Comparison of ENCODE assay signal across 16 cellular contexts in the genomic region with DNA sequence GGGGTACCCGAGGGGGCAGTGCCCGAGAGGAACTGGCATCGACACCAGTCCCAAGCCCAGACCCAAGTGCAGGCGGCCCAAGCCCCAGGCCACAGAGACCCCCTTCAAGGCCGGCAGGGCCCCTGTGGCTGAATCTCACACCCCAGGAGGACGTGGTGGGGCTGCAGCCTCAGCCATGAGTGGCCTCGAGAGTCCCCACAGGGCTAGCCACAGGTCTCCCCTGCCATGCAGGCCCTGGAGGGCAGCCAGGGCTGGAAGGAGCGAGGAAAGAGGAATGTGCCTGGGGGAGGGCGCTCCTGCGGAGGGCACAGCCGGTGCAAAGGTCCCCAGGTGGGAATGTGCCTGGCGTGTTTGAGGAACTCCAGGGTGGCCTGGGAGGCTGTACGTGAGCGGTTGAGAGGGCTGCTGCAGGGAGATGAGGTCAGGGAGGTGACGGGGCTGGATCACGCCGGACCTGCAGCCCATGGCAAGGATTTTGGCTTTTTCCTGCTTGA.
DNase-seq lines count a peak whose midpoint lies in the region; ATAC-seq, FAIRE-seq and TF ChIP-seq lines count a peak whose summit lies in the region.
"Had no signal": no experiment of that assay in that cellular context is flagged by ENCODE, and none has a peak within 500 bp of the region (broad histone marks: within the 10 kb centered on the region; RNA-seq: fewer than 3 reads in every experiment).

No MANE protein-coding gene starts in this region.

- H3K36me3 ChIP-seq in BLaER1 treated with 17β-estradiol and CSF1 and Interleukin-3, amounts not matched to agents 10 nM and 100 nM, result peaks cover 25 to 78% (median 39%) of the 10 kb centered on the region in 11 experiments
- H3K36me3 ChIP-seq in HEK293 (ENCODE audit: control insufficient read depth in 2 of 2, insufficient read depth in 1 of 2, low read length in 2 of 2), result peaks cover 0 to 73% of the 10 kb centered on the region in 2 experiments; a peak in 2 of 3 replicates
- H3K36me3 ChIP-seq in GM12878 (ENCODE audit: control insufficient read depth in 2 of 2, insufficient read depth in 2 of 2, low read length in 1 of 2), result peaks cover 2 to 56% of the 10 kb centered on the region in 2 experiments; a peak in 3 of 4 replicates
- H3K36me3 ChIP-seq in vagina, result peaks cover 0 to 24% of the 10 kb centered on the region in 2 donors

- H3K4me2 ChIP-seq in BLaER1 treated with 17β-estradiol and CSF1 and Interleukin-3, amounts not matched to agents 10 nM and 100 nM, result peak overlapping the region; percentile 60 to 96 (median 81)
- H3K4me2 ChIP-seq in GM12878 (ENCODE audit: control insufficient read depth, insufficient read depth), result peak overlapping the region; percentile 56

- H3K4me3 ChIP-seq in BLaER1 treated with 17β-estradiol and CSF1 and Interleukin-3, amounts not matched to agents 10 nM and 100 nM, result no peak overlapping the region
- H3K4me3 ChIP-seq in HEK293 (ENCODE audit: low read depth, low read length) (no peak overlapping the region), GM12878 (no peak overlapping the region), vagina (no peak overlapping the region)
- H3K4me3 ChIP-seq: cardiac muscle cell, prostate gland had no signal

- peaks cover 21% of the 10 kb centered on the region for H3K79me2 ChIP-seq in GM12878 (ENCODE audit: control insufficient read depth, insufficient read depth, low read length)

- no TSS peak for BruUV-seq in GM12878 (replicated peaks; lab: Mats Ljungman, UMichigan)

- CTCF ChIA-PET in HEK293 (lab: Yijun Ruan, JAX) (no interaction called here), GM12878 (lab: Yijun Ruan, JAX) (interaction anchor here (0.8 kb wide), 1 partner anchor 285 kb away, joined by 3 read pairs; no protein-coding TSS in a partner anchor)

- WGBS in GM12878 (ENCODE audit: insufficient coverage, insufficient replicate concordance, low lambda C conversion rate, missing lambda C conversion rate), result 64% methylated on average over 16 of the region's 17 CpGs

- POLR2A ChIA-PET in HEK293 (lab: Yijun Ruan, JAX) (no interaction called here), GM12878 (lab: Charles Lee) (interaction anchor here (4.0 kb wide), 1 partner anchor 12 kb away, joined by 15 read pairs; no protein-coding TSS in a partner anchor)

- peaks cover 0 to 17% (median 6%) of the 10 kb centered on the region in 11 experiments; a peak in 13 of 22 replicates for H3K9me3 ChIP-seq in BLaER1 treated with 17β-estradiol and CSF1 and Interleukin-3, amounts not matched to agents 10 nM and 100 nM (replicated peaks in 1 of 11)
- H3K9me3 ChIP-seq in HEK293 (ENCODE audit: control insufficient read depth, insufficient read depth, low read depth, low read length) (no peaks in the 10 kb centered on the region), GM12878 (replicated peaks; ENCODE audit: control insufficient read depth, insufficient read depth, low read length) (peaks cover 30% of the 10 kb centered on the region), vagina (no peaks in the 10 kb centered on the region)
- H3K9me3 ChIP-seq: BE2C, prostate gland had no signal

- TF ChIP-seq POLR2A in GM12878 (IDR thresholded peaks at IDR 0.05; ENCODE audit: low read depth, low read length) (no peak), vagina (IDR thresholded peaks at IDR 0.05) (no peak)

- H3K9me3 Mint-ChIP-seq in mesothelial cell of epicardium, result no peaks in the 10 kb centered on the region

- SMC1A ChIA-PET in GM12878 (lab: Charles Lee; ENCODE audit: uncharacterized antibody, unreplicated experiment), result interaction anchor here (1.0 to 2.0 kb wide), 2 partner anchors 13 to 27 kb away, joined by 4 to 6 read pairs; no protein-coding TSS in a partner anchor

- H4K20me1 ChIP-seq in BLaER1 treated with 17β-estradiol and CSF1 and Interleukin-3, amounts not matched to agents 10 nM and 100 nM, result peaks cover 89 to 100% (median 92%) of the 10 kb centered on the region in 11 experiments
- no peaks in the 10 kb centered on the region for H4K20me1 ChIP-seq in GM12878 (ENCODE audit: control insufficient read depth, insufficient read depth)

- ATAC-seq in GM12878, result no peak

- DNase-seq in GM12878 (ENCODE audit: low read depth, low spot score) (no peak), mesothelial cell of epicardium (ENCODE audit: low spot score in 2 of 2, unreplicated experiment in 2 of 2) (no peak), KG1 (lab: John Stamatoyannopoulos, UW) (no peak), vagina (ENCODE audit: extremely low spot score in 2 of 2) (no peak), iPS-NIHi7 (ENCODE audit: extremely low spot score) (no peak), NCI-H2196 (lab: John Stamatoyannopoulos, UW; ENCODE audit: unreplicated experiment) (no peak)
- DNase-seq: activated gamma-delta T cell; NCI-H2107; stimulated activated CD4-positive, alpha-beta T cell treated with anti-CD3 and anti-CD28 coated beads, Interleukin-4, amount 100 ng/mL, for 1 hour; T-helper 2 cell had no signal

- H2AFZ ChIP-seq in GM12878 (ENCODE audit: control insufficient read depth, low read depth, low read length), result no peak overlapping the region

- TF ChIP-seq EP300 in GM12878 (IDR thresholded peaks at IDR 0.05; ENCODE audit: borderline replicate concordance in 1 of 2, control insufficient read depth in 1 of 2, low read depth in 2 of 2, low read length in 2 of 2), result no peak

- FAIRE-seq in GM12878 (lab: Jason Lieb, UNC), result no peak
- FAIRE-seq: endothelial cell of umbilical vein had no signal

- peaks cover 20% of the 10 kb centered on the region for H3K4me1 Mint-ChIP-seq in mesothelial cell of epicardium

- TF ChIP-seq CTCF in HEK293 (tag by site-specific recombination; IDR thresholded peaks at IDR 0.05) (no peak), GM12878 (IDR thresholded peaks at IDR 0.05 in 2 of 3, conservative IDR thresholded peaks at IDR 0.05 in 1 of 3; ENCODE audit: control insufficient read depth in 2 of 3, extremely low read depth in 1 of 3, insufficient read depth in 1 of 3, low read depth in 3 of 3, low read length in 3 of 3) (no peak), mesothelial cell of epicardium (IDR thresholded peaks at IDR 0.05; ENCODE audit: unreplicated experiment) (no peak), vagina (IDR thresholded peaks at IDR 0.05) (no peak)

- H3K9ac ChIP-seq in BLaER1 treated with 17β-estradiol and CSF1 and Interleukin-3, amounts not matched to agents 10 nM and 100 nM, result peak overlapping the region in 7 of 11 experiments; percentile 11 to 57 (median 35); a peak in 9 of 22 replicates
- H3K9ac ChIP-seq in GM12878 (ENCODE audit: control insufficient read depth, insufficient read depth, low read length), result no peak overlapping the region

- in situ Hi-C loops in GM12878 (cut with MboI), result no loop called here

- H3K27me3 ChIP-seq in BLaER1 treated with 17β-estradiol and CSF1 and Interleukin-3, amounts not matched to agents 10 nM and 100 nM, result no peaks in the 10 kb centered on the region
- no peaks in the 10 kb centered on the region for H3K27me3 ChIP-seq in GM12878 (replicated peaks in 1 of 2; ENCODE audit: control insufficient read depth in 2 of 2, insufficient read depth in 2 of 2, low read length in 1 of 2)
- no peaks in the 10 kb centered on the region for H3K27me3 ChIP-seq in vagina
- H3K27me3 ChIP-seq: BE2C, cardiac muscle cell had no signal

- peak overlapping the region; percentile 66 for H3K27ac Mint-ChIP-seq in mesothelial cell of epicardium

- RAD21 ChIA-PET in GM12878 (lab: Charles Lee; ENCODE audit: unreplicated experiment), result interaction anchor here (1.0 kb wide), 1 partner anchor 85 kb away, joined by 4 read pairs; no protein-coding TSS in a partner anchor

- H3K36me3 Mint-ChIP-seq in mesothelial cell of epicardium, result peaks cover 34% of the 10 kb centered on the region

- intact Hi-C loops in GM12878 (cut with micrococcal nuclease; ENCODE audit: unreplicated experiment), result loop anchor here (2.0 to 5.0 kb wide), 3 partner anchors 13 to 291 kb away; a partner anchor contains a TSS
- intact Hi-C loops in vagina (cut with DNase I), result no loop called here

- TF ChIP-seq RAD21 in GM12878 (IDR thresholded peaks at IDR 0.05; ENCODE audit: insufficient read depth, low read depth, low read length), result no peak

- peak overlapping the region in 8 of 11 experiments; percentile 30 to 74 (median 44); a peak in 11 of 22 replicates for H3K27ac ChIP-seq in BLaER1 treated with 17β-estradiol and CSF1 and Interleukin-3, amounts not matched to agents 10 nM and 100 nM
- H3K27ac ChIP-seq in HEK293 (ENCODE audit: extremely low read depth, low read depth, low read length) (no peak overlapping the region), GM12878 (ENCODE audit: control insufficient read depth, insufficient read depth) (peak overlapping the region; percentile 56), vagina (no peak overlapping the region)
- H3K27ac ChIP-seq: prostate gland had no signal

- H3K27me3 Mint-ChIP-seq in mesothelial cell of epicardium (ENCODE audit: low read depth), result no peaks in the 10 kb centered on the region

- H3K4me1 ChIP-seq in BLaER1 treated with 17β-estradiol and CSF1 and Interleukin-3, amounts not matched to agents 10 nM and 100 nM, result peaks cover 74 to 93% (median 82%) of the 10 kb centered on the region in 10 experiments
- no peaks in the 10 kb centered on the region for H3K4me1 ChIP-seq in HEK293 (ENCODE audit: control insufficient read depth, insufficient read depth, low read length)
- H3K4me1 ChIP-seq in GM12878 (ENCODE audit: control insufficient read depth, insufficient read depth, low read length), result peaks cover 66% of the 10 kb centered on the region
- H3K4me1 ChIP-seq in vagina, result peaks cover 25% of the 10 kb centered on the region

- no peak overlapping the region for H3K4me3 Mint-ChIP-seq in mesothelial cell of epicardium

TF ChIP-seq in HEK293, 187 proteins besides CTCF, POLR2A, EP300 and RAD21 (continues in another document):
- TF ChIP-seq GLIS1 (tag by site-specific recombination; IDR thresholded peaks at IDR 0.05), result peak; percentile 90
- TF ChIP-seq ZNF341 (tag by site-specific recombination; IDR thresholded peaks at IDR 0.05; ENCODE audit: low read depth), result peak; percentile 46; the same call in 1 of the 2 replicates

Comparison
In these comparisons a context has a peak if more than half of its experiments do, and no peak if none do; other contexts are left out.
1. H3K27ac ChIP-seq: peak in BLaER1 treated with 17β-estradiol and CSF1 and Interleukin-3, amounts not matched to agents 10 nM and 100 nM (8 of 11) and GM12878 (single experiment); none in HEK293 (single experiment) and vagina (single experiment).